In genomic region chr6:168678588-168678987, GRCh38 we compare ENCODE assay signal across 20 cellular contexts.
A peak's percentile ranks its signal among the peaks of the same experiment; 100 is the strongest.
DNase-seq lines count a peak whose midpoint lies in the region; ATAC-seq and TF ChIP-seq lines count a peak whose summit lies in the region.
"Had no signal": no experiment of that assay in that cellular context is flagged by ENCODE, and none has a peak within 500 bp of the region (broad histone marks: within the 10 kb centered on the region; RNA-seq: fewer than 3 reads in every experiment).

No MANE protein-coding gene starts in this region.

- H3K27ac Mint-ChIP-seq in nephron: peak overlapping the region; percentile 21 to 79 (median 23)
- H3K27ac Mint-ChIP-seq: CD8-positive, alpha-beta T cell had no signal

- TF ChIP-seq CTCF in nephron (IDR thresholded peaks at IDR 0.05; ENCODE audit: unreplicated experiment in 3 of 3): no peak
- TF ChIP-seq CTCF in smooth muscle cell (IDR thresholded peaks at IDR 0.05; ENCODE audit: borderline replicate concordance, insufficient read depth, poor library complexity, severe bottlenecking): no peak

- ATAC-seq in Right ventricle myocardium superior (ENCODE audit: poor library complexity) (no peak), left cardiac atrium (no peak)
- ATAC-seq: CD8-positive, alpha-beta T cell had no signal

- no peaks in the 10 kb centered on the region for H3K9me3 ChIP-seq in smooth muscle cell (replicated peaks; ENCODE audit: low read depth)
- H3K9me3 ChIP-seq: BLaER1 treated with 17β-estradiol and CSF1 and Interleukin-3, amounts not matched to agents 10 nM and 100 nM; Peyer's patch had no signal

- H3K9me3 Mint-ChIP-seq in nephron: peaks cover 7% of the 10 kb centered on the region
- H3K9me3 Mint-ChIP-seq: CD8-positive, alpha-beta T cell had no signal

- no peak overlapping the region for H3K4me3 ChIP-seq in smooth muscle cell
- H3K4me3 ChIP-seq: BLaER1 treated with 17β-estradiol and CSF1 and Interleukin-3, amounts not matched to agents 10 nM and 100 nM; Peyer's patch had no signal

- H3K27ac ChIP-seq in epithelial cell of prostate: peak overlapping the region; percentile 42
- peak overlapping the region; percentile 74 for H3K27ac ChIP-seq in smooth muscle cell (ENCODE audit: low read depth)
- H3K27ac ChIP-seq: BLaER1 treated with 17β-estradiol and CSF1 and Interleukin-3, amounts not matched to agents 10 nM and 100 nM; KMS-11; Peyer's patch had no signal

- H3K36me3 Mint-ChIP-seq in nephron (ENCODE audit: low read depth): no peaks in the 10 kb centered on the region
- H3K36me3 Mint-ChIP-seq: CD8-positive, alpha-beta T cell had no signal

- no peaks in the 10 kb centered on the region for H3F3A ChIP-seq in smooth muscle cell (ENCODE audit: low read depth)

- no peak overlapping the region for H3K9ac ChIP-seq in smooth muscle cell (ENCODE audit: low read depth)
- H3K9ac ChIP-seq: BLaER1 treated with 17β-estradiol and CSF1 and Interleukin-3, amounts not matched to agents 10 nM and 100 nM; KMS-11 had no signal

- no peaks in the 10 kb centered on the region for H4K20me1 ChIP-seq in smooth muscle cell (ENCODE audit: low read depth)
- H4K20me1 ChIP-seq: BLaER1 treated with 17β-estradiol and CSF1 and Interleukin-3, amounts not matched to agents 10 nM and 100 nM had no signal

- H3K4me1 Mint-ChIP-seq in nephron: peaks cover 34% of the 10 kb centered on the region

- H3K27me3 ChIP-seq in smooth muscle cell (ENCODE audit: low read depth): no peaks in the 10 kb centered on the region
- H3K27me3 ChIP-seq: BLaER1 treated with 17β-estradiol and CSF1 and Interleukin-3, amounts not matched to agents 10 nM and 100 nM; Peyer's patch had no signal

- H3K4me1 ChIP-seq in smooth muscle cell (ENCODE audit: low read depth): peaks cover 9% of the 10 kb centered on the region
- H3K4me1 ChIP-seq: BLaER1 treated with 17β-estradiol and CSF1 and Interleukin-3, amounts not matched to agents 10 nM and 100 nM; Peyer's patch had no signal

- H2AFZ ChIP-seq in smooth muscle cell (ENCODE audit: low read depth): no peak overlapping the region

- intact Hi-C loops in Right ventricle myocardium superior (cut with DNase I) (no loop called here), left cardiac atrium (cut with DNase I) (no loop called here)

- H3K4me2 ChIP-seq in smooth muscle cell: no peak overlapping the region
- H3K4me2 ChIP-seq: BLaER1 treated with 17β-estradiol and CSF1 and Interleukin-3, amounts not matched to agents 10 nM and 100 nM; KMS-11 had no signal

- H3K4me3 Mint-ChIP-seq in nephron: no peak overlapping the region
- H3K4me3 Mint-ChIP-seq: CD8-positive, alpha-beta T cell had no signal

- no peaks in the 10 kb centered on the region for H3K36me3 ChIP-seq in smooth muscle cell (ENCODE audit: low read depth)
- H3K36me3 ChIP-seq: BLaER1 treated with 17β-estradiol and CSF1 and Interleukin-3, amounts not matched to agents 10 nM and 100 nM; Peyer's patch had no signal

- peak; percentile 7 for DNase-seq in Right ventricle myocardium superior
- DNase-seq in left cardiac atrium: no peak
- no peak for DNase-seq in epithelial cell of prostate (ENCODE audit: low read depth, low spot score)
- DNase-seq in smooth muscle cell (lab: John Stamatoyannopoulos, UW; ENCODE audit: unreplicated experiment): no peak
- no peak for DNase-seq in effector CD4-positive, alpha-beta T cell
- no peak for DNase-seq in SK-N-DZ (ENCODE audit: low spot score)
- DNase-seq in ecto neural progenitor cell (ENCODE audit: low spot score): no peak
- DNase-seq: 8988T, GOT3, HCEC 1CT, IMR-90, NCI-H2081, NCI-H2171, NCI-H82, SHP77 had no signal

- peaks cover 10% of the 10 kb centered on the region for H3K27me3 Mint-ChIP-seq in nephron (ENCODE audit: low read depth)

- H3K79me2 ChIP-seq in smooth muscle cell (ENCODE audit: low read depth): no peaks in the 10 kb centered on the region

- 62% methylated on average over 5 of the region's 5 CpGs for WGBS in smooth muscle cell (ENCODE audit: low lambda C conversion rate)
